1 cellular context compared by ENCODE assay signal in genomic region chr3:196608693-196609092, GRCh38.
TF ChIP-seq lines count a peak whose summit lies in the region.

No MANE protein-coding gene starts in this region.

TF ChIP-seq in HCT116, 20 proteins besides CTCF, POLR2A, EP300 and RAD21 (continued from another document):
- TF ChIP-seq ZNF274 (IDR thresholded peaks at IDR 0.05; ENCODE audit: low read depth, low read length) (no peak), CBX3 (IDR thresholded peaks at IDR 0.05; ENCODE audit: low read depth) (no peak), MAX (IDR thresholded peaks at IDR 0.05) (no peak), POLR2AphosphoS5 (IDR thresholded peaks at IDR 0.05; ENCODE audit: low read depth, low read length) (no peak), EZH2phosphoT487 (IDR thresholded peaks at IDR 0.05; ENCODE audit: borderline replicate concordance) (no peak), YY1 (IDR thresholded peaks at IDR 0.05; ENCODE audit: extremely low read depth, insufficient replicate concordance, low read depth, low read length) (no peak), ELF1 (IDR thresholded peaks at IDR 0.05; ENCODE audit: borderline replicate concordance, low read depth) (no peak), REST (IDR thresholded peaks at IDR 0.05; ENCODE audit: low read depth) (no peak), FOSL1 (IDR thresholded peaks at IDR 0.05; ENCODE audit: low read depth) (no peak), ZFX (IDR thresholded peaks at IDR 0.05) (no peak), SP1 (IDR thresholded peaks at IDR 0.05; ENCODE audit: low read depth) (no peak), ATF3 (IDR thresholded peaks at IDR 0.05) (no peak), EGR1 (IDR thresholded peaks at IDR 0.05; ENCODE audit: low read depth) (no peak)
